In genomic region chr2:197107291-197108269, GRCh38 we compare ENCODE assay signal across 9 cellular contexts.
DNase-seq lines count a peak whose midpoint lies in the region; ATAC-seq and TF ChIP-seq lines count a peak whose summit lies in the region.
"Had no signal": no experiment of that assay in that cellular context is flagged by ENCODE, and none has a peak within 500 bp of the region (broad histone marks: within the 10 kb centered on the region; RNA-seq: fewer than 3 reads in every experiment).

No MANE protein-coding gene starts in this region.

- H3K27me3 ChIP-seq in brain microvascular endothelial cell (replicated peaks) (no peaks in the 10 kb centered on the region), left lung (no peaks in the 10 kb centered on the region), subcutaneous abdominal adipose tissue (ENCODE audit: control insufficient read depth in 5 of 5, insufficient read depth in 4 of 5, low read length in 5 of 5) (no peaks in the 10 kb centered on the region)

- H3K4me3 ChIP-seq in brain microvascular endothelial cell (ENCODE audit: low read depth, low read length) (no peak overlapping the region), left lung (no peak overlapping the region), subcutaneous abdominal adipose tissue (ENCODE audit: low read depth in 1 of 5, low read length in 5 of 5) (no peak overlapping the region)

- no peaks in the 10 kb centered on the region for H3K9me3 ChIP-seq in left lung
- H3K9me3 ChIP-seq in subcutaneous abdominal adipose tissue (ENCODE audit: control insufficient read depth in 5 of 5, low read length in 5 of 5), result no peaks in the 10 kb centered on the region

- in situ Hi-C loops in brain microvascular endothelial cell (cut with HindIII; ENCODE audit: low pct_ligation_motif_present, low sequenced_read_pairs), result no loop called here

- H3K4me1 ChIP-seq in left lung, result peaks cover 9 to 13% of the 10 kb centered on the region in 2 donors
- H3K4me1 ChIP-seq in subcutaneous abdominal adipose tissue (ENCODE audit: control insufficient read depth in 5 of 5, insufficient read depth in 5 of 5, low read length in 5 of 5), result peaks cover 7 to 28% (median 26%) of the 10 kb centered on the region in 5 donors

- H3K36me3 ChIP-seq in brain microvascular endothelial cell (replicated peaks) (no peaks in the 10 kb centered on the region), left lung (peaks cover 0 to 39% of the 10 kb centered on the region in 2 donors), subcutaneous abdominal adipose tissue (ENCODE audit: control insufficient read depth in 5 of 5, insufficient read depth in 5 of 5, low read length in 5 of 5) (no peaks in the 10 kb centered on the region)

- peak; percentile 46 for DNase-seq in HT-29 (ENCODE audit: low spot score)
- peak; percentile 56 for DNase-seq in brain microvascular endothelial cell
- DNase-seq in left lung, result no peak
- no peak for DNase-seq in ureter (ENCODE audit: low spot score)
- DNase-seq in NCI-H1417 treated with DMSO at 0.1 percent for 48 hours (lab: John Stamatoyannopoulos, UW), result no peak
- DNase-seq: NCI-H1417 had no signal

- peak overlapping the region in 2 of 5 donors; percentile 19 to 29 for H3K9ac ChIP-seq in subcutaneous abdominal adipose tissue (ENCODE audit: low read length in 5 of 5)

- H3K27ac ChIP-seq in brain microvascular endothelial cell (peak overlapping the region; percentile 85), left lung (peak overlapping the region; percentile 46 to 65), subcutaneous abdominal adipose tissue (ENCODE audit: low read depth, low read length) (peak overlapping the region; percentile 78)

- TF ChIP-seq CTCF in brain microvascular endothelial cell (IDR thresholded peaks at IDR 0.05; ENCODE audit: low read depth, low read length, missing control alignments) (no peak), left lung (IDR thresholded peaks at IDR 0.05) (no peak)

- peak; percentile 63 for ATAC-seq in left lung
- ATAC-seq in HG03342 (IDR thresholded peaks at IDR 0.05; ENCODE audit: unreplicated experiment), result no peak
- ATAC-seq: HCT116 had no signal

- intact Hi-C loops in left lung (cut with DNase I), result no loop called here

Comparison
In these comparisons a context has a peak if more than half of its experiments do, and no peak if none do; other contexts are left out.
1. DNase-seq: peak in HT-29 (single experiment) and brain microvascular endothelial cell (single experiment); none in left lung (0 of 2), ureter (single experiment) and NCI-H1417 treated with DMSO at 0.1 percent for 48 hours (single experiment).
2. Peak in every context shown above with its lines, with median percentiles within 50 percentile points of each other: H3K27ac ChIP-seq.